In the genomic region with DNA sequence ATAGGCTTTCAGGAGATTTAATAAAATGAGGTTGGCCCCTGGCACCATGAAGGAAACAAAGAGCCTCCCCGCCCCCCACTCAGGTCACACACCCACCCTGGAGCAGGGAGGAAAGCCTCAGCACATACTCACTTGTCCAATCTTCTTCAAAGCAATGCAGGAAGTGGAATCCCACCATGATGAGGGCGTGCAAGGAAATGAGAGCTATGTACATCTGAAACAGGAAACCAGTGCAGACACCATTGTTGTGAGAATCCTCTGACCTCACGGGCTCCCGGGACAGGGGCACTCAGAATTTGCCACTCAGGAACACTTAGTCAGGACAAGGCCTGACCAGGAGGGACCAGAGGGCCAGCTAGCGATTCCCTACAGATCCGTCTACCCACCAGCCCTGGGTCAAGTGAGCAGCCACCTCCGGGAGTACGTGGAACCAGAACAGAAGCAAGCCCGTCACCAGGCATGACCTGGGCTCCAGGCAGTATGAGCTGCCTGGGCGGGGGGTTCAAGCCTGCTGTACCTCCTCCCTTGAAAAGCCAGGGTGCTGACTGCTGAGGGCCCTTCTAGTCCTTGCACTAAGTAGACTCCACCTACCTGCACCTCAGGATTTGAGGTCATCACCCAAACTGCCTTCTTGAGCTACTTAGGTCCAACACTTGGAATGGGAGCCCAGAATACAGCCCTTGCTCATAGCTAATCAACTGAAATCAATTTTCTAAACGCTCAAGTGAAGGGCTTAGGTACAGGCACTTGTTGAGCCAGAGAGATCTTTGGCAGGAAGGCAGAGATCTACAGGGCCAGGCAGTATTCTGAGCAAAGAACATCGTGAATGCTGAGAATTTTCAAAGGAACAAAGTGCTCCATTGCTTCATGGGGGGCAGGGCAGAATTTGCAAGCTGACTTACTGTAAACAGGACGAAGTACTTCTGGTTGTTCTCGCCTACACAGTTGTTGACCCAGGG, we compare ENCODE assay signal across 1 cellular context.
TF ChIP-seq lines count a peak whose summit lies in the region.

No MANE protein-coding gene starts in this region.

TF ChIP-seq in endothelial cell of umbilical vein, 7 proteins besides CTCF, POLR2A, EP300 and RAD21:
- TF ChIP-seq, protein P1, sequence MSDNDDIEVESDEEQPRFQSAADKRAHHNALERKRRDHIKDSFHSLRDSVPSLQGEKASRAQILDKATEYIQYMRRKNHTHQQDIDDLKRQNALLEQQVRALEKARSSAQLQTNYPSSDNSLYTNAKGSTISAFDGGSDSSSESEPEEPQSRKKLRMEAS (IDR thresholded peaks at IDR 0.05; ENCODE audit: insufficient read depth, insufficient read length): no peak
TF ChIP-seq in endothelial cell of umbilical vein: peak in this region for 0.
